ENCODE assay signal across 26 cellular contexts in the genomic region with DNA sequence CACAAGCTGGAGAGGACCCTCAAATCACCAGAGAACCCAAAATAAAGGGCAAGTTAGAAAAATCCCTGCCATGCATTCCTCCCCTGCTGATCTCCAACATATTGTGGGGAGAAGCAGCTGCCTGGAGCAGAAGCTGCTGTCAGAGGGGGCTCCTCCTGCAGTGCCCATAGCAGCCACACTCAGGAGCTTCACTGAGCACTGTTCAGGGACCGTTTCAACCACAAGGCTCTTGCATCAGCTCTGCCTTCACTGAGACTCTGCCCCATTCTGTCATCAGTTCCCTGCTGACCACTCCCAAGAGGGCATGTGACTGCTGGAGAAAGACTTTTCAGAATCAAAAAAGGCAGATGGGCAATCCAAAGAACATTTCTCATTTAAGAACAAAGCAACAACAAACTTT.
"Had no signal": no experiment of that assay in that cellular context is flagged by ENCODE, and none has a peak within 500 bp of the region (broad histone marks: within the 10 kb centered on the region; RNA-seq: fewer than 3 reads in every experiment).

No MANE protein-coding gene starts in this region.

- H3K27me3 Mint-ChIP-seq: activated CD4-positive, alpha-beta T cell treated with anti-CD3 and anti-CD28 coated beads for 36 hours; activated CD8-positive, alpha-beta memory T cell treated with anti-CD3 and anti-CD28 coated beads, Interleukin-2, amount 10 ng/mL, durations not matched to agents 7 days and 5 days; activated naive CD8-positive, alpha-beta T cell treated with anti-CD3 and anti-CD28 coated beads, Interleukin-2, amount 50 U/mL, for 24 hours; effector memory CD8-positive, alpha-beta T cell; natural killer cell treated with Interleukin-12 subunit alpha and Interleukin-12 subunit beta and Interleukin-15 and Interleukin-18, amount 100 ng/mL, for 72 hours; type B pancreatic cell had no signal

- ATAC-seq: activated CD4-positive, alpha-beta T cell treated with anti-CD3 and anti-CD28 coated beads for 36 hours; activated CD8-positive, alpha-beta memory T cell treated with anti-CD3 and anti-CD28 coated beads, Interleukin-2, amount 10 ng/mL, durations not matched to agents 7 days and 5 days; activated CD8-positive, alpha-beta T cell treated with anti-CD3 and anti-CD28 coated beads, Interleukin-2, amount 10 ng/mL, durations not matched to agents 7 days and 5 days; activated naive CD8-positive, alpha-beta T cell treated with anti-CD3 and anti-CD28 coated beads, Interleukin-2, amount 50 U/mL, for 24 hours; effector memory CD8-positive, alpha-beta T cell; foreskin keratinocyte; heart right ventricle; left lung; lower lobe of right lung; mucosa of descending colon; natural killer cell treated with Interleukin-12 subunit alpha and Interleukin-12 subunit beta and Interleukin-15 and Interleukin-18, amount 100 ng/mL, for 72 hours; right lobe of liver; stimulated activated naive CD8-positive, alpha-beta T cell treated with anti-CD3 and anti-CD28 coated beads, Interleukin-15, Interleukin-2, amounts not matched to agents 100 U/mL and 50 U/mL, for 24 hours had no signal

- H3K36me3 ChIP-seq: heart right ventricle, left lung, lower lobe of right lung, right lobe of liver, thoracic aorta, vagina had no signal

- H3K27me3 ChIP-seq: foreskin keratinocyte, heart right ventricle, left lung, right lobe of liver, vagina had no signal

- H3K4me1 Mint-ChIP-seq: activated CD4-positive, alpha-beta T cell treated with anti-CD3 and anti-CD28 coated beads for 36 hours; activated CD8-positive, alpha-beta memory T cell treated with anti-CD3 and anti-CD28 coated beads, Interleukin-2, amount 10 ng/mL, durations not matched to agents 7 days and 5 days; activated naive CD4-positive, alpha-beta T cell treated with anti-CD3 and anti-CD28 coated beads, Interleukin-2, amount 50 U/mL, for 24 hours; activated naive CD8-positive, alpha-beta T cell treated with anti-CD3 and anti-CD28 coated beads, Interleukin-2, amount 50 U/mL, for 24 hours had no signal

- H3K4me3 Mint-ChIP-seq: activated CD4-positive, alpha-beta T cell treated with anti-CD3 and anti-CD28 coated beads for 36 hours; activated CD8-positive, alpha-beta memory T cell treated with anti-CD3 and anti-CD28 coated beads, Interleukin-2, amount 10 ng/mL, durations not matched to agents 7 days and 5 days; activated CD8-positive, alpha-beta T cell treated with anti-CD3 and anti-CD28 coated beads, Interleukin-2, amount 10 ng/mL, durations not matched to agents 7 days and 5 days; activated naive CD4-positive, alpha-beta T cell treated with anti-CD3 and anti-CD28 coated beads, Interleukin-2, amount 50 U/mL, for 24 hours; activated naive CD8-positive, alpha-beta T cell treated with anti-CD3 and anti-CD28 coated beads, Interleukin-2, amount 50 U/mL, for 24 hours; effector memory CD8-positive, alpha-beta T cell; natural killer cell treated with Interleukin-12 subunit alpha and Interleukin-12 subunit beta and Interleukin-15 and Interleukin-18, amount 100 ng/mL, for 72 hours; type B pancreatic cell had no signal

- H3K4me1 ChIP-seq: foreskin keratinocyte, heart right ventricle, left lung, lower lobe of right lung, right lobe of liver, vagina had no signal

- H3K27ac ChIP-seq: foreskin keratinocyte, heart right ventricle, left lung, lower lobe of right lung, right lobe of liver, thoracic aorta, vagina had no signal

- H3K9me3 ChIP-seq: lower lobe of right lung, right lobe of liver, thoracic aorta, vagina had no signal

- H3K27ac Mint-ChIP-seq: activated CD4-positive, alpha-beta T cell treated with anti-CD3 and anti-CD28 coated beads for 36 hours; activated CD8-positive, alpha-beta memory T cell treated with anti-CD3 and anti-CD28 coated beads, Interleukin-2, amount 10 ng/mL, durations not matched to agents 7 days and 5 days; activated CD8-positive, alpha-beta T cell treated with anti-CD3 and anti-CD28 coated beads, Interleukin-2, amount 10 ng/mL, durations not matched to agents 7 days and 5 days; activated naive CD4-positive, alpha-beta T cell treated with anti-CD3 and anti-CD28 coated beads, Interleukin-2, amount 50 U/mL, for 24 hours; activated naive CD8-positive, alpha-beta T cell treated with anti-CD3 and anti-CD28 coated beads, Interleukin-2, amount 50 U/mL, for 24 hours; activated T-helper 2 cell treated with anti-CD3 and anti-CD28 coated beads, Interferon-gamma antibody, Interleukin-2, Interleukin-4, amounts not matched to agents 10 μg/mL and 5 μg/mL and 100 μg/mL, durations not matched to agents 14 hours and 24 hours and 36 hours; effector memory CD8-positive, alpha-beta T cell; natural killer cell treated with Interleukin-12 subunit alpha and Interleukin-12 subunit beta and Interleukin-15 and Interleukin-18, amount 100 ng/mL, for 72 hours; type B pancreatic cell had no signal

- H3K9me3 Mint-ChIP-seq: activated naive CD4-positive, alpha-beta T cell treated with anti-CD3 and anti-CD28 coated beads, Interleukin-2, amount 50 U/mL, for 24 hours; type B pancreatic cell had no signal

- DNase-seq: activated CD4-positive, alpha-beta T cell treated with anti-CD3 and anti-CD28 coated beads for 36 hours; activated CD4-positive, CD25-positive, alpha-beta regulatory T cell; activated CD8-positive, alpha-beta memory T cell treated with anti-CD3 and anti-CD28 coated beads, Interleukin-2, amount 10 ng/mL, durations not matched to agents 7 days and 5 days; activated CD8-positive, alpha-beta T cell treated with anti-CD3 and anti-CD28 coated beads, Interleukin-2, amount 10 ng/mL, durations not matched to agents 7 days and 5 days; activated naive CD8-positive, alpha-beta T cell treated with anti-CD3 and anti-CD28 coated beads, Interleukin-2, amount 50 U/mL, for 24 hours; activated T-cell treated with anti-CD3 and anti-CD28 coated beads, Interleukin-2, amount 50 U/mL, for 48 hours; amygdala; caudate nucleus; cortex of kidney; effector memory CD8-positive, alpha-beta T cell; foreskin keratinocyte; heart right ventricle; left lung; lower lobe of right lung; mucosa of descending colon; posterior cingulate gyrus; right lobe of liver; stimulated activated CD4-positive, alpha-beta T cell treated with anti-CD3 and anti-CD28 coated beads, Interleukin-2, amount 100 ng/mL, for 48 hours; stimulated activated naive CD8-positive, alpha-beta T cell treated with anti-CD3 and anti-CD28 coated beads, Interleukin-15, Interleukin-2, amounts not matched to agents 100 U/mL and 50 U/mL, for 24 hours; T-helper 2 cell had no signal

- H3K4me3 ChIP-seq: heart right ventricle, left lung, lower lobe of right lung, mucosa of descending colon, right lobe of liver, thoracic aorta, vagina had no signal

- H3K36me3 Mint-ChIP-seq: activated CD8-positive, alpha-beta memory T cell treated with anti-CD3 and anti-CD28 coated beads, Interleukin-2, amount 10 ng/mL, durations not matched to agents 7 days and 5 days; activated naive CD4-positive, alpha-beta T cell treated with anti-CD3 and anti-CD28 coated beads, Interleukin-2, amount 50 U/mL, for 24 hours; natural killer cell treated with Interleukin-12 subunit alpha and Interleukin-12 subunit beta and Interleukin-15 and Interleukin-18, amount 100 ng/mL, for 72 hours; type B pancreatic cell had no signal
